In genomic region chr7:23474098-23474828, GRCh38 we compare ENCODE assay signal across 8 cellular contexts. TPM values are rescaled to one million over a fixed set of nuclear protein-coding genes. Genes with fewer than 3 reads are reported as not detected.
DNase-seq lines count a peak whose midpoint lies in the region; ATAC-seq and TF ChIP-seq lines count a peak whose summit lies in the region.

No MANE protein-coding gene starts in this region.

- peaks cover 29% of the 10 kb centered on the region for H3K4me1 ChIP-seq in upper lobe of right lung

- DNase-seq in COR-L47 (lab: John Stamatoyannopoulos, UW) (peak; percentile 98), NCI-H2227 treated with DMSO at 0.1 percent for 48 hours (lab: John Stamatoyannopoulos, UW) (peak; percentile 96), activated B cell treated with CpG ODN at 0.5 μM for 24 hours (peak; percentile 62), epithelial cell of prostate (ENCODE audit: low read depth, low spot score) (peak; percentile 60), naive B cell (no peak), upper lobe of right lung (peak; percentile 86)

- H3K27me3 Mint-ChIP-seq in activated B cell treated with CpG ODN at 0.5 μM for 24 hours (peaks cover 49% of the 10 kb centered on the region), naive B cell (peaks cover 56 to 58% (median 57%) of the 10 kb centered on the region in 3 donors)

- no peaks in the 10 kb centered on the region for H3K9me3 ChIP-seq in upper lobe of right lung

- peaks cover 30% of the 10 kb centered on the region for H3K4me1 Mint-ChIP-seq in activated B cell treated with CpG ODN at 0.5 μM for 24 hours
- H3K4me1 Mint-ChIP-seq in naive B cell: peaks cover 20 to 28% (median 22%) of the 10 kb centered on the region in 3 donors

- H3K4me3 ChIP-seq in upper lobe of right lung: peak overlapping the region; percentile 25

- CTCF ChIA-PET in activated B cell treated with CpG ODN at 0.5 μM for 24 hours (lab: Charles Lee): no interaction called here

- TF ChIP-seq CTCF in activated B cell treated with CpG ODN at 0.5 μM for 24 hours (IDR thresholded peaks at IDR 0.05) (no peak), upper lobe of right lung (IDR thresholded peaks at IDR 0.05) (no peak)

- no peaks in the 10 kb centered on the region for H3K36me3 Mint-ChIP-seq in activated B cell treated with CpG ODN at 0.5 μM for 24 hours (ENCODE audit: low read depth)
- peaks cover 5 to 7% of the 10 kb centered on the region in 2 donors for H3K36me3 Mint-ChIP-seq in naive B cell

- H3K4me3 Mint-ChIP-seq in activated B cell treated with CpG ODN at 0.5 μM for 24 hours (peak overlapping the region; percentile 77), naive B cell (peak overlapping the region; percentile 62 to 84 (median 74))

- peaks cover 100% of the 10 kb centered on the region for H3K27me3 ChIP-seq in upper lobe of right lung

- POLR2A ChIA-PET in activated B cell treated with CpG ODN at 0.5 μM for 24 hours (lab: Charles Lee): interaction anchor here (0.8 to 1.3 kb wide), 2 partner anchors 116 to 128 kb away, joined by 3 read pairs; no protein-coding TSS in a partner anchor

- H3K9me3 Mint-ChIP-seq in activated B cell treated with CpG ODN at 0.5 μM for 24 hours (no peaks in the 10 kb centered on the region), naive B cell (peaks cover 0 to 18% (median 3%) of the 10 kb centered on the region in 7 donors)

- intact Hi-C loops in activated B cell treated with CpG ODN at 0.5 μM for 24 hours (cut with micrococcal nuclease): loop anchor here (2.0 to 5.0 kb wide), 3 partner anchors 17 to 367 kb away; partner anchors contain the start of genes CCDC126 and KLHL7
- intact Hi-C loops in upper lobe of right lung (cut with DNase I): no loop called here

- no peaks in the 10 kb centered on the region for H3K36me3 ChIP-seq in upper lobe of right lung

- peak overlapping the region; percentile 41 for H3K27ac Mint-ChIP-seq in activated B cell treated with CpG ODN at 0.5 μM for 24 hours
- peak overlapping the region in 3 of 6 donors; percentile 63 to 95 (median 79) for H3K27ac Mint-ChIP-seq in naive B cell

- no peak overlapping the region for H3K27ac ChIP-seq in epithelial cell of prostate
- no peak overlapping the region for H3K27ac ChIP-seq in upper lobe of right lung

- peak; percentile 73 for ATAC-seq in GM19328 (IDR thresholded peaks at IDR 0.05; ENCODE audit: unreplicated experiment)
- peak; percentile 70 for ATAC-seq in HG03342 (IDR thresholded peaks at IDR 0.05; ENCODE audit: unreplicated experiment)
- ATAC-seq in activated B cell treated with CpG ODN at 0.5 μM for 24 hours (ENCODE audit: low read depth): peak; percentile 67
- peak; percentile 24 to 31 for ATAC-seq in naive B cell (ENCODE audit: low read depth in 2 of 2)
- ATAC-seq in upper lobe of right lung: peak; percentile 92

RNA-seq across cellular contexts. Expression of gene IGF2BP3, which starts 4.0 kb away (rescaled TPM):
- 7.4 and 10.3 TPM in 2 replicates for total RNA-seq in activated B cell treated with CpG ODN at 0.5 μM for 24 hours
- polyA plus RNA-seq in naive B cell (ENCODE audit: low read depth in 6 of 6): 1 to 10 TPM in 2 of 6 donors, under 1 TPM in 3, not detected in 1; 0.35 to 1.8 (median 0.75) TPM
- total RNA-seq in upper lobe of right lung: 3.3 TPM

RNA-seq across cellular contexts. Expression of gene TRA2A, which starts 57.5 kb away (rescaled TPM):
- total RNA-seq in activated B cell treated with CpG ODN at 0.5 μM for 24 hours (123 and 144 TPM in 2 replicates), upper lobe of right lung (71.6 TPM)
- 10 to 100 TPM; 47.2 to 82.3 (median 55.9) TPM for polyA plus RNA-seq in naive B cell (ENCODE audit: low read depth in 6 of 6)

Comparison
In these comparisons a context has a peak if more than half of its experiments do, and no peak if none do; other contexts are left out.
1. ATAC-seq: peak in every context shown above with its lines; median percentile 92 in upper lobe of right lung; 73 in GM19328; 70 in HG03342; 67 in activated B cell treated with CpG ODN at 0.5 μM for 24 hours; 28 in naive B cell.